In the genomic region with DNA sequence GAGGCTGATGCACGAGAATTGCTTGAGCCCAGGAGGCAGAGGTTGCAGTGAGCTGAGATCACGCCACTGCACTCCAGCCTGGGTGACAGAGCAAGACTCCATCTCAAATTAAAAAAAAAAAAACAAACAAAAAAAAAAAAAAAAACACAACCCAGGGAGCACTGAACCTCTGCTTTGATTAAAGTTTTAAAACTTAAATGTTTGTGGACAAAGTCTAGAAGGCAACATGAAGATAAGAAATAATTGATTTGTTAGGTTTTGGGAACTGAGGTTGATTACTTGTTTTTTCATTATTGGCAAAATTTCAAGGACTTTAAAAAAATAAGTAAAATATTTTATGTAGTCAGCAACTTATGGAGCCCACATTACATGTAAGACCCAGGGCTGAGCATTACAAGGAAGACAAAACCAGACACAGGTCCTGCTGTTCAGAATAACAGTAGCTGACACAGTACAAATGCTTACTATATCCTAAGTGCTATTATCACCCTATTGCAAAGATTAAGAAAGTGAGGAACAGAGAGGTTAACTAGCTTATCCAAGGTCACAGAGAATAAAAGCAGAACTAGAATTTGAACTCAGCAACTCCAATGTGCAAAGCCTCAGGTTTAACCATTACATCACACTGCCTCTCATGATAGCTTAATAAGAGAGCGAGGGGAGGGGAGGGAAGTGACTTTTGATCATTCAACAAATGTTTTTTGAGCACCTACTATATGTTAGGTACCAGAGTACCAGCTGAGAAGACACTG, we compare ENCODE assay signal across 1 cellular context.
A peak's percentile ranks its signal among the peaks of the same experiment; 100 is the strongest.
TF ChIP-seq lines count a peak whose summit lies in the region.

No MANE protein-coding gene starts in this region.

TF ChIP-seq in GM12878, 131 proteins besides CTCF, POLR2A, EP300 and RAD21:
- TF ChIP-seq POLR2AphosphoS5 (IDR thresholded peaks at IDR 0.05; ENCODE audit: low read length) = no peak
- 0 out of 2 replicates have a peak, but pooled peaks have one; percentile 39 for TF ChIP-seq SMARCA5 (IDR thresholded peaks at IDR 0.05)
- no peak for TF ChIP-seq GABPA (IDR thresholded peaks at IDR 0.05; ENCODE audit: low read depth)
- peak; percentile 33; the same call in 1 of the 2 replicates for TF ChIP-seq ZNF217 (IDR thresholded peaks at IDR 0.05)
- TF ChIP-seq NFIC (IDR thresholded peaks at IDR 0.05; ENCODE audit: low read depth, low read length) = no peak
- TF ChIP-seq SREBF2 (IDR thresholded peaks at IDR 0.05; ENCODE audit: low read length) = no peak
- TF ChIP-seq PML (IDR thresholded peaks at IDR 0.05; ENCODE audit: low read length) = no peak
- no peak for TF ChIP-seq WRNIP1 (IDR thresholded peaks at IDR 0.05; ENCODE audit: borderline replicate concordance, low read depth, low read length)
- TF ChIP-seq ATF7 (IDR thresholded peaks at IDR 0.05; ENCODE audit: low read depth) = peak; percentile 27; the same call in 1 of the 2 replicates
